Comparison of ENCODE assay signal across 9 cellular contexts in the genomic region with DNA sequence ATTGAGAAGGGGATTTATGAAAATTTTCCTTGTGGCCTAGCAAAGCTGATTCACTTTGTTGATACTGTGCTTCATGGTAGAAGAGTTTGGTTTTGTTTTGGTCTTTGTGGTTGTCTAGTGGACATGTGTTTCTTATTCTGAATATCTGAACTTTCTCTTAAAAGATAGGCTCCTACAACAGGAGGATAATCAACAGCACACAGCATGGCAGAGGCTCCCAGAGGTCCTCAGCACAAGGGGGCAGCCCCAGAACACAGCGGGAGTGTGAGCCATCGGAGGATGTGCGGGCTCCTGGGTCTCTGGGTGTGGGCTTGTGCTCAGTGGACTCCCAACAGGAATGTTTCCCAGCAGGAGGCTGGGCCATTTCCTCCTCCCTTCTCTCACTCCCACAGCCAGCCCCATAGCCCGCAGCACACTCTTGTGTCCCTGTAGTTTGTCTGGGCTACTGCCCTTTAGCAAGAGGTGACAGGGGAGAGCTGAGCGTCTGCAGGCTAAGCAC.
DNase-seq lines count a peak whose midpoint lies in the region; ATAC-seq and TF ChIP-seq lines count a peak whose summit lies in the region.
"Had no signal": no experiment of that assay in that cellular context is flagged by ENCODE, and none has a peak within 500 bp of the region (broad histone marks: within the 10 kb centered on the region; RNA-seq: fewer than 3 reads in every experiment).

No MANE protein-coding gene starts in this region.

- H3K4me3 ChIP-seq in GM23338 (no peak overlapping the region), heart left ventricle (no peak overlapping the region)

- no peaks in the 10 kb centered on the region for H3K9me2 ChIP-seq in GM23338 (ENCODE audit: insufficient read depth)

- peaks cover 50% of the 10 kb centered on the region for H3K4me1 Mint-ChIP-seq in GM23338
- peaks cover 67% of the 10 kb centered on the region for H3K4me1 Mint-ChIP-seq in activated CD8-positive, alpha-beta T cell treated with anti-CD3 and anti-CD28 coated beads, Interleukin-2, amount 10 ng/mL, durations not matched to agents 7 days and 5 days (ENCODE audit: low read depth)

- POLR2A ChIA-PET in activated CD8-positive, alpha-beta T cell treated with anti-CD3 and anti-CD28 coated beads, Interleukin-2, amount 10 ng/mL, durations not matched to agents 7 days and 5 days (lab: Charles Lee): interaction anchor here (1.0 to 1.2 kb wide), 5 partner anchors 9 to 177 kb away, joined by 3 read pairs; no protein-coding TSS in a partner anchor

- peak; percentile 61 for ATAC-seq in GM23338
- no peak for ATAC-seq in activated CD8-positive, alpha-beta T cell treated with anti-CD3 and anti-CD28 coated beads, Interleukin-2, amount 10 ng/mL, durations not matched to agents 7 days and 5 days
- ATAC-seq in heart left ventricle: peak; percentile 36 to 72 (median 64)
- no peak for ATAC-seq in HG03565 (IDR thresholded peaks at IDR 0.05; ENCODE audit: unreplicated experiment)
- no peak for ATAC-seq in GM21717 (IDR thresholded peaks at IDR 0.05; ENCODE audit: unreplicated experiment)

- H3K4me1 ChIP-seq in GM23338 (ENCODE audit: insufficient read depth) (peaks cover 29% of the 10 kb centered on the region), heart left ventricle (peaks cover 0 to 27% (median 12%) of the 10 kb centered on the region in 12 donors)

- H3F3A ChIP-seq in GM23338 (replicated peaks; ENCODE audit: low read depth): no peaks in the 10 kb centered on the region

- H3K27ac ChIP-seq in GM23338 (ENCODE audit: low read depth) (no peak overlapping the region), heart left ventricle (peak overlapping the region in 11 of 12 donors; percentile 0 to 67 (median 30))

- peak overlapping the region; percentile 57; the same call in 1 of the 2 replicates for H3K27ac Mint-ChIP-seq in GM23338
- peak overlapping the region; percentile 82 for H3K27ac Mint-ChIP-seq in activated CD8-positive, alpha-beta T cell treated with anti-CD3 and anti-CD28 coated beads, Interleukin-2, amount 10 ng/mL, durations not matched to agents 7 days and 5 days

- H3K27me3 Mint-ChIP-seq in GM23338 (ENCODE audit: insufficient read depth, low read depth, poor library complexity): peaks cover 14% of the 10 kb centered on the region
- no peaks in the 10 kb centered on the region for H3K27me3 Mint-ChIP-seq in activated CD8-positive, alpha-beta T cell treated with anti-CD3 and anti-CD28 coated beads, Interleukin-2, amount 10 ng/mL, durations not matched to agents 7 days and 5 days (ENCODE audit: low read depth)

- intact Hi-C loops in heart left ventricle (cut with DNase I): no loop called here

- TF ChIP-seq CTCF in GM23338 (conservative IDR thresholded peaks at IDR 0.05; ENCODE audit: low read depth in 2 of 2) (0 out of 4 replicates have a peak, but pooled peaks of 1 of the 2 experiments have one; percentile 2), heart left ventricle (IDR thresholded peaks at IDR 0.05) (no peak)

- peaks cover 54% of the 10 kb centered on the region for H3K36me3 Mint-ChIP-seq in GM23338 (ENCODE audit: low read depth)
- peaks cover 4% of the 10 kb centered on the region for H3K36me3 Mint-ChIP-seq in activated CD8-positive, alpha-beta T cell treated with anti-CD3 and anti-CD28 coated beads, Interleukin-2, amount 10 ng/mL, durations not matched to agents 7 days and 5 days (ENCODE audit: low read depth)

- H3K9me3 ChIP-seq in heart left ventricle: no peaks in the 10 kb centered on the region

- H2AFZ ChIP-seq in GM23338: no peak overlapping the region

- no peaks in the 10 kb centered on the region for H3K79me2 ChIP-seq in GM23338 (replicated peaks; ENCODE audit: insufficient read depth)

- H4K20me1 ChIP-seq in GM23338 (replicated peaks; ENCODE audit: insufficient read depth): no peaks in the 10 kb centered on the region

- H3K9me3 Mint-ChIP-seq in GM23338: no peaks in the 10 kb centered on the region
- no peaks in the 10 kb centered on the region for H3K9me3 Mint-ChIP-seq in activated CD8-positive, alpha-beta T cell treated with anti-CD3 and anti-CD28 coated beads, Interleukin-2, amount 10 ng/mL, durations not matched to agents 7 days and 5 days (ENCODE audit: insufficient read depth)

- peaks cover 5% of the 10 kb centered on the region; the same call in 1 of the 2 replicates for H3K36me3 ChIP-seq in GM23338 (ENCODE audit: insufficient read depth)
- peaks cover 0 to 90% (median 77%) of the 10 kb centered on the region in 9 donors for H3K36me3 ChIP-seq in heart left ventricle

- H3K4me3 Mint-ChIP-seq in GM23338: no peak overlapping the region
- peak overlapping the region; percentile 36 for H3K4me3 Mint-ChIP-seq in activated CD8-positive, alpha-beta T cell treated with anti-CD3 and anti-CD28 coated beads, Interleukin-2, amount 10 ng/mL, durations not matched to agents 7 days and 5 days

- no peak overlapping the region for H3K4me2 ChIP-seq in GM23338

- H3K27me3 ChIP-seq in GM23338 (ENCODE audit: insufficient read depth) (no peaks in the 10 kb centered on the region), heart left ventricle (no peaks in the 10 kb centered on the region)

- DNase-seq in GM23338 (ENCODE audit: low spot score) (peak; percentile 41), heart left ventricle (peak in 1 of 5 donors; percentile 39), smooth muscle cell of the brain vasculature (ENCODE audit: low read depth, low spot score) (peak; percentile 78), MV-4-11 (lab: John Stamatoyannopoulos, UW) (no peak), Ammon's horn (ENCODE audit: low spot score) (no peak)
- no peak for DNase-seq in activated CD8-positive, alpha-beta T cell treated with anti-CD3 and anti-CD28 coated beads, Interleukin-2, amount 10 ng/mL, durations not matched to agents 7 days and 5 days
- DNase-seq: HCEC 1CT had no signal

- TF ChIP-seq POLR2A in heart left ventricle (IDR thresholded peaks at IDR 0.05): no peak

- CTCF ChIA-PET in activated CD8-positive, alpha-beta T cell treated with anti-CD3 and anti-CD28 coated beads, Interleukin-2, amount 10 ng/mL, durations not matched to agents 7 days and 5 days (lab: Charles Lee): interaction anchor here (1.3 to 4.1 kb wide), 4 partner anchors 17 to 231 kb away, joined by 3 to 16 read pairs (median 10); a partner anchor contains a TSS

- 59 to 84% (median 71%) methylated on average over 5 of the region's 5 CpGs for WGBS in heart left ventricle, 4 donors

TF ChIP-seq in GM23338, 12 proteins besides CTCF, POLR2A, EP300 and RAD21 (continues in another document):
- TF ChIP-seq JUNB (IDR thresholded peaks at IDR 0.05; ENCODE audit: unreplicated experiment) (no peak), EZH2phosphoT487 (IDR thresholded peaks at IDR 0.05; ENCODE audit: unreplicated experiment) (no peak), POLR2AphosphoS5 (IDR thresholded peaks at IDR 0.05; ENCODE audit: low read depth) (no peak), CREB1 (CRISPR knock-in tag; IDR thresholded peaks at IDR 0.05; ENCODE audit: low read depth) (no peak)
- TF ChIP-seq, protein P1, sequence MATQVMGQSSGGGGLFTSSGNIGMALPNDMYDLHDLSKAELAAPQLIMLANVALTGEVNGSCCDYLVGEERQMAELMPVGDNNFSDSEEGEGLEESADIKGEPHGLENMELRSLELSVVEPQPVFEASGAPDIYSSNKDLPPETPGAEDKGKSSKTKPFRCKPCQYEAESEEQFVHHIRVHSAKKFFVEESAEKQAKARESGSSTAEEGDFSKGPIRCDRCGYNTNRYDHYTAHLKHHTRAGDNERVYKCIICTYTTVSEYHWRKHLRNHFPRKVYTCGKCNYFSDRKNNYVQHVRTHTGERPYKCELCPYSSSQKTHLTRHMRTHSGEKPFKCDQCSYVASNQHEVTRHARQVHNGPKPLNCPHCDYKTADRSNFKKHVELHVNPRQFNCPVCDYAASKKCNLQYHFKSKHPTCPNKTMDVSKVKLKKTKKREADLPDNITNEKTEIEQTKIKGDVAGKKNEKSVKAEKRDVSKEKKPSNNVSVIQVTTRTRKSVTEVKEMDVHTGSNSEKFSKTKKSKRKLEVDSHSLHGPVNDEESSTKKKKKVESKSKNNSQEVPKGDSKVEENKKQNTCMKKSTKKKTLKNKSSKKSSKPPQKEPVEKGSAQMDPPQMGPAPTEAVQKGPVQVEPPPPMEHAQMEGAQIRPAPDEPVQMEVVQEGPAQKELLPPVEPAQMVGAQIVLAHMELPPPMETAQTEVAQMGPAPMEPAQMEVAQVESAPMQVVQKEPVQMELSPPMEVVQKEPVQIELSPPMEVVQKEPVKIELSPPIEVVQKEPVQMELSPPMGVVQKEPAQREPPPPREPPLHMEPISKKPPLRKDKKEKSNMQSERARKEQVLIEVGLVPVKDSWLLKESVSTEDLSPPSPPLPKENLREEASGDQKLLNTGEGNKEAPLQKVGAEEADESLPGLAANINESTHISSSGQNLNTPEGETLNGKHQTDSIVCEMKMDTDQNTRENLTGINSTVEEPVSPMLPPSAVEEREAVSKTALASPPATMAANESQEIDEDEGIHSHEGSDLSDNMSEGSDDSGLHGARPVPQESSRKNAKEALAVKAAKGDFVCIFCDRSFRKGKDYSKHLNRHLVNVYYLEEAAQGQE (IDR thresholded peaks at IDR 0.05; ENCODE audit: unreplicated experiment): no peak

Comparison
In these comparisons a context has a peak if more than half of its experiments do, and no peak if none do; other contexts are left out.
1. ATAC-seq: peak in GM23338 (single experiment) and heart left ventricle (4 of 4); none in activated CD8-positive, alpha-beta T cell treated with anti-CD3 and anti-CD28 coated beads, Interleukin-2, amount 10 ng/mL, durations not matched to agents 7 days and 5 days (single experiment), HG03565 (single experiment) and GM21717 (single experiment).
2. DNase-seq: peak in GM23338 (single experiment) and smooth muscle cell of the brain vasculature (single experiment); none in activated CD8-positive, alpha-beta T cell treated with anti-CD3 and anti-CD28 coated beads, Interleukin-2, amount 10 ng/mL, durations not matched to agents 7 days and 5 days (single experiment), MV-4-11 (single experiment) and Ammon's horn (single experiment).